In genomic region chr2:190882327-190882766, GRCh38 we compare ENCODE assay signal across 1 cellular context.
TF ChIP-seq lines count a peak whose summit lies in the region.

No MANE protein-coding gene starts in this region.

TF ChIP-seq in H1, 55 proteins besides CTCF, POLR2A, EP300 and RAD21 (continued from another document):
- TF ChIP-seq, protein P1, sequence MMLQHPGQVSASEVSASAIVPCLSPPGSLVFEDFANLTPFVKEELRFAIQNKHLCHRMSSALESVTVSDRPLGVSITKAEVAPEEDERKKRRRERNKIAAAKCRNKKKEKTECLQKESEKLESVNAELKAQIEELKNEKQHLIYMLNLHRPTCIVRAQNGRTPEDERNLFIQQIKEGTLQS (IDR thresholded peaks at IDR 0.05; ENCODE audit: insufficient read depth, low read depth, low read length), result no peak
- no peak for TF ChIP-seq SP4 (IDR thresholded peaks at IDR 0.05; ENCODE audit: low read length)
